Comparison of ENCODE assay signal across 20 cellular contexts in the genomic region with DNA sequence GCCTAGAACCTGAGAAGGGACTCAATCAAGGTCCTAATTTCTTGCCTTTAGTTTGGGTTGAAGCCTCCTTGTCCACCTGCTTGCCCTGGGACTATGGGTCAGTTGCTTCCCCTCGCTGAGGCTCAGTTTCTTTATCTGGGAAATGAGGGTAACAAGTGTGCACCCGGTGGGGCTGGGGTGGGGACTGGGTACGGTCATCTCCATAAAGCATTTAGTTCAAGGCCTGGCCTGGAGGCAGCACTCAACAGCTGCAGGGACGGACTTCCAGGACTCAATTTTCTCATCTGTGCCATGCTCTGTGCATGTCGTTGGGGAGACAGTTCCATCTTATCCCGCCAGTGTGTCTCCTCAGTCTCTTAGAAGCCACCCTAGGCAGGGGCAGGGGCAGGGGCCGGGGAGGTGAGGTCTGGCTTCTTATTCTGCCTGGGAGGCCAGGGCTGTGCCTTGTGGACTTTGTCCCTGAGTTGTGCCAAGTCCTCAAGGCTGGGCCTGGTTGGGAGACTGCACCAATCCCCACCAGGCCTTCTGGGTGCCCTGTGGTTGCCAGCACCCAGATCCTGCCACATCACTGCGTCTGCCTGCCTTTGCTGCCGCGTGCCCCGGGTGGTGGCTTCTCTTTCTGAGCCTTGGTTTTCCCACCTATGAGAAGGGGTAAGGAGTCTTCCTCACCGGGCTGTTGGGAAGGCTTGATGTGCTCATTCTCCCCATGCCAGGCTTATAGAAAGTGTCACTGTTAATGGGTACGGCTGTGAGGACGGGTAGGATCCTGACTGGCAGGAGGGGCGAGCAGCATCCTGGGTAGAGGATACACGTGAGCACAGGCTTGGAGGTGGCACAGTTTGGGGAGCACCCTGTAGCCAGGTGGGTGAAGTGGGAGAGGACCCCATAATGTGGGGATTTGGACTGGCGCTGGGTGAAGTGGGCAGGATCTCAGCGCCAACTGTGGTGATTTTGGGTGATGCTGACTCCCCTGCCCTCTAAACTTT. TPM values are rescaled to one million over a fixed set of nuclear protein-coding genes. Genes with fewer than 3 reads are reported as not detected.
DNase-seq lines count a peak whose midpoint lies in the region; ATAC-seq, FAIRE-seq and TF ChIP-seq lines count a peak whose summit lies in the region.
"Had no signal": no experiment of that assay in that cellular context is flagged by ENCODE, and none has a peak within 500 bp of the region (broad histone marks: within the 10 kb centered on the region; RNA-seq: fewer than 3 reads in every experiment).

No MANE protein-coding gene starts in this region.

- no CpG with 5 or more reads among the region's 18 CpGs for WGBS in neuronal stem cell (ENCODE audit: extremely low coverage in 2 of 2, insufficient read length in 2 of 2, insufficient replicate concordance in 1 of 2), 2 donors

- no peak overlapping the region for H4K91ac ChIP-seq in neuronal stem cell (ENCODE audit: low read depth, low read length, poor library complexity)

- H3K4me1 ChIP-seq in colonic mucosa: peaks cover 10% of the 10 kb centered on the region
- peaks cover 0 to 5% of the 10 kb centered on the region in 2 donors for H3K4me1 ChIP-seq in neuronal stem cell (ENCODE audit: control insufficient read depth in 2 of 2, insufficient read depth in 1 of 2, low read depth in 1 of 2, low read length in 2 of 2)
- peaks cover 51 to 95% of the 10 kb centered on the region in 2 donors for H3K4me1 ChIP-seq in thoracic aorta (ENCODE audit: control insufficient read depth in 1 of 2, low read depth in 2 of 2)

- no peak overlapping the region for H2BK5ac ChIP-seq in neuronal stem cell (ENCODE audit: low read length)

- intact Hi-C loops in colonic mucosa (cut with DNase I): no loop called here

- H3K27ac Mint-ChIP-seq in activated CD4-positive, alpha-beta memory T cell treated with anti-CD3 and anti-CD28 coated beads, Interleukin-2, amount 10 ng/mL, durations not matched to agents 7 days and 5 days: no peak overlapping the region

- H3K18ac ChIP-seq in neuronal stem cell (ENCODE audit: low read length): peak overlapping the region; percentile 33

- no peaks in the 10 kb centered on the region for H3K9me3 Mint-ChIP-seq in activated CD4-positive, alpha-beta memory T cell treated with anti-CD3 and anti-CD28 coated beads, Interleukin-2, amount 10 ng/mL, durations not matched to agents 7 days and 5 days
- H3K9me3 Mint-ChIP-seq: activated naive CD4-positive, alpha-beta T cell treated with anti-CD3 and anti-CD28 coated beads, Interleukin-2, amount 50 U/mL, for 72 hours had no signal

- no peak for ATAC-seq in thoracic aorta (ENCODE audit: insufficient number of reproducible peaks, low FRiP score, low read depth)
- no peak for ATAC-seq in GM18520 (IDR thresholded peaks at IDR 0.05; ENCODE audit: unreplicated experiment)
- ATAC-seq: activated naive CD4-positive, alpha-beta T cell treated with anti-CD3 and anti-CD28 coated beads, Interleukin-2, amount 50 U/mL, for 72 hours; left lung had no signal

- H3K9ac ChIP-seq in colonic mucosa (ENCODE audit: low read depth in 2 of 2, low read length in 2 of 2) (peak overlapping the region in 1 of 2 donors; percentile 72), neuronal stem cell (ENCODE audit: low read depth, low read length, poor library complexity) (no peak overlapping the region)

- H3K4me3 ChIP-seq in colonic mucosa: no peak overlapping the region
- H3K4me3 ChIP-seq in neuronal stem cell (ENCODE audit: low read length in 2 of 2): no peak overlapping the region
- H3K4me3 ChIP-seq in thoracic aorta: no peak overlapping the region
- H3K4me3 ChIP-seq: left lung, thyroid gland had no signal

- H3K27me3 Mint-ChIP-seq in activated CD4-positive, alpha-beta memory T cell treated with anti-CD3 and anti-CD28 coated beads, Interleukin-2, amount 10 ng/mL, durations not matched to agents 7 days and 5 days: no peaks in the 10 kb centered on the region

- H3K4me2 ChIP-seq in neuronal stem cell (ENCODE audit: insufficient read depth, low read length, poor library complexity, severe bottlenecking): no peak overlapping the region

- POLR2A ChIA-PET in activated CD4-positive, alpha-beta memory T cell treated with anti-CD3 and anti-CD28 coated beads, Interleukin-2, amount 10 ng/mL, durations not matched to agents 7 days and 5 days (lab: Charles Lee): no interaction called here

- FAIRE-seq in HTR-8/SVneo (lab: Jason Lieb, UNC): peak; percentile 36
- FAIRE-seq: H1 had no signal

- no peaks in the 10 kb centered on the region for H3K9me3 ChIP-seq in colonic mucosa
- H3K9me3 ChIP-seq in neuronal stem cell (replicated peaks in 1 of 2; ENCODE audit: control insufficient read depth in 2 of 2, insufficient read depth in 1 of 2, low read depth in 1 of 2, low read length in 2 of 2): no peaks in the 10 kb centered on the region
- no peaks in the 10 kb centered on the region for H3K9me3 ChIP-seq in thoracic aorta
- H3K9me3 ChIP-seq: left lung, neutrophil, thyroid gland had no signal

- H3K4ac ChIP-seq in neuronal stem cell (ENCODE audit: low read length): no peak overlapping the region

- no peak overlapping the region for H3K4me3 Mint-ChIP-seq in activated CD4-positive, alpha-beta memory T cell treated with anti-CD3 and anti-CD28 coated beads, Interleukin-2, amount 10 ng/mL, durations not matched to agents 7 days and 5 days

- TF ChIP-seq CTCF in colonic mucosa (IDR thresholded peaks at IDR 0.05): no peak
- TF ChIP-seq CTCF in thoracic aorta (IDR thresholded peaks at IDR 0.05): no peak

- no peak overlapping the region for H3K23ac ChIP-seq in neuronal stem cell (ENCODE audit: low read depth, low read length, poor library complexity)

- H2AK5ac ChIP-seq in neuronal stem cell (ENCODE audit: low read depth, low read length): no peak overlapping the region

- peak overlapping the region; percentile 24 for H2BK15ac ChIP-seq in neuronal stem cell (ENCODE audit: low read length)

- no peak overlapping the region for H2AFZ ChIP-seq in neuronal stem cell (ENCODE audit: low read length)

- no peaks in the 10 kb centered on the region for H3K36me3 ChIP-seq in colonic mucosa
- peaks cover 3 to 38% of the 10 kb centered on the region in 2 donors for H3K36me3 ChIP-seq in neuronal stem cell (replicated peaks in 1 of 2; ENCODE audit: control insufficient read depth in 2 of 2, insufficient read depth in 2 of 2, low read length in 2 of 2)
- H3K36me3 ChIP-seq in thoracic aorta: no peaks in the 10 kb centered on the region
- H3K36me3 ChIP-seq: left lung, neutrophil, thyroid gland had no signal

- H3K4me1 Mint-ChIP-seq in activated CD4-positive, alpha-beta memory T cell treated with anti-CD3 and anti-CD28 coated beads, Interleukin-2, amount 10 ng/mL, durations not matched to agents 7 days and 5 days: no peaks in the 10 kb centered on the region

- DNase-seq in HTR-8/SVneo (ENCODE audit: insufficient read length, low spot score): no peak
- peak; percentile 80 for DNase-seq in colonic mucosa
- no peak for DNase-seq in neuronal stem cell (ENCODE audit: low spot score)
- no peak for DNase-seq in thoracic aorta (ENCODE audit: low spot score)
- DNase-seq in NCI-H345 treated with DMSO at 0.1 percent for 48 hours (lab: John Stamatoyannopoulos, UW; ENCODE audit: unreplicated experiment): no peak
- DNase-seq in activated CD4-positive, alpha-beta memory T cell treated with anti-CD3 and anti-CD28 coated beads, Interleukin-2, amount 10 ng/mL, durations not matched to agents 7 days and 5 days: no peak
- DNase-seq: activated CD4-positive, CD25-positive, alpha-beta regulatory T cell; Kasumi-1; midbrain; NCI-H1092 treated with DMSO at 0.1 percent for 48 hours; NCI-H2081; NCI-H510A; stimulated activated CD4-positive, alpha-beta T cell treated with anti-CD3 and anti-CD28 coated beads, Interleukin-15, amount 100 ng/mL, for 24 hours; T1000; thyroid gland had no signal

- no peak overlapping the region for H3K14ac ChIP-seq in neuronal stem cell (ENCODE audit: low read length)

- CTCF ChIA-PET in activated CD4-positive, alpha-beta memory T cell treated with anti-CD3 and anti-CD28 coated beads, Interleukin-2, amount 10 ng/mL, durations not matched to agents 7 days and 5 days (lab: Charles Lee): no interaction called here

- H3K27ac ChIP-seq in colonic mucosa: peak overlapping the region; percentile 47
- H3K27ac ChIP-seq in neuronal stem cell (replicated peaks; ENCODE audit: low read length): no peak overlapping the region
- H3K27ac ChIP-seq in thoracic aorta: peak overlapping the region; percentile 62 to 77
- H3K27ac ChIP-seq: left lung, neutrophil, thyroid gland had no signal

- H4K8ac ChIP-seq in neuronal stem cell (ENCODE audit: low read depth, low read length): no peak overlapping the region

- no peaks in the 10 kb centered on the region for H3K36me3 Mint-ChIP-seq in activated CD4-positive, alpha-beta memory T cell treated with anti-CD3 and anti-CD28 coated beads, Interleukin-2, amount 10 ng/mL, durations not matched to agents 7 days and 5 days (ENCODE audit: low read depth)
- H3K36me3 Mint-ChIP-seq: activated naive CD4-positive, alpha-beta T cell treated with anti-CD3 and anti-CD28 coated beads, Interleukin-2, amount 50 U/mL, for 72 hours had no signal

- no peak overlapping the region for H2BK12ac ChIP-seq in neuronal stem cell (ENCODE audit: low read length)

- H3K79me1 ChIP-seq in neuronal stem cell (ENCODE audit: low read depth, low read length): peaks cover 29% of the 10 kb centered on the region

- H3K27me3 ChIP-seq in colonic mucosa (no peaks in the 10 kb centered on the region), neuronal stem cell (ENCODE audit: control insufficient read depth in 3 of 3, insufficient read depth in 3 of 3, low read depth in 1 of 3, low read length in 3 of 3) (no peaks in the 10 kb centered on the region), thoracic aorta (replicated peaks; ENCODE audit: insufficient read depth) (no peaks in the 10 kb centered on the region)
- H3K27me3 ChIP-seq: left lung, thyroid gland had no signal

- no peak overlapping the region for H2BK120ac ChIP-seq in neuronal stem cell (ENCODE audit: low read depth, low read length)

RNA-seq across cellular contexts. Expression of gene SRC, which starts 8.6 kb away (rescaled TPM):
- total RNA-seq in colonic mucosa: 100 to 1,000 TPM; 102 to 123 TPM
- polyA plus RNA-seq in neuronal stem cell (2013, experiment 1 of 2): 32.2 TPM
- polyA plus RNA-seq in neuronal stem cell (2013, experiment 2 of 2): 33.5 TPM
- total RNA-seq in thoracic aorta: 10 to 100 TPM; 80.3 to 89.0 TPM
- 1 to 10 TPM; 2.6 to 2.7 TPM for total RNA-seq in activated CD4-positive, alpha-beta memory T cell treated with anti-CD3 and anti-CD28 coated beads, Interleukin-2, amount 10 ng/mL, durations not matched to agents 7 days and 5 days

Comparison
In these comparisons a context has a peak if more than half of its experiments do, and no peak if none do; other contexts are left out.
1. RNA of gene SRC, which starts 8.6 kb away (total RNA-seq): 102 to 123 TPM in colonic mucosa and 80.3 to 89.0 TPM in thoracic aorta; 2.6 to 2.7 TPM in activated CD4-positive, alpha-beta memory T cell treated with anti-CD3 and anti-CD28 coated beads, Interleukin-2, amount 10 ng/mL, durations not matched to agents 7 days and 5 days; every median in the first group is over 10 times any median in the second.